ENCODE assay signal across 1 cellular context in genomic region chr19:1283207-1283916, GRCh38.
TF ChIP-seq lines count a peak whose summit lies in the region.

No MANE protein-coding gene starts in this region.

TF ChIP-seq in liver, 16 proteins besides CTCF, POLR2A, EP300 and RAD21:
- TF ChIP-seq MAX (IDR thresholded peaks at IDR 0.05) (no peak), FOXA2 (IDR thresholded peaks at IDR 0.05) (no peak), HNF4G (IDR thresholded peaks at IDR 0.05) (peak; percentile 73), YY1 (IDR thresholded peaks at IDR 0.05) (peak; percentile 43), JUND (IDR thresholded peaks at IDR 0.05) (peak in 1 of 2 donors; percentile 25), FOXA1 (IDR thresholded peaks at IDR 0.05) (no peak), SP1 (IDR thresholded peaks at IDR 0.05) (peak; percentile 67), GABPA (IDR thresholded peaks at IDR 0.05 in 1 of 2, conservative IDR thresholded peaks at IDR 0.05 in 1 of 2) (no peak), HNF4A (conservative IDR thresholded peaks at IDR 0.05) (peak; percentile 91 to 92), RXRA (IDR thresholded peaks at IDR 0.05) (peak; percentile 97 to 98), ATF3 (IDR thresholded peaks at IDR 0.05) (no peak), EGR1 (IDR thresholded peaks at IDR 0.05; ENCODE audit: low read depth in 2 of 2) (peak in 1 of 2 donors; percentile 50), REST (IDR thresholded peaks at IDR 0.05) (no peak), TAF1 (conservative IDR thresholded peaks at IDR 0.05) (no peak), ZBTB33 (IDR thresholded peaks at IDR 0.05) (no peak), NR2F2 (IDR thresholded peaks at IDR 0.05) (peak; percentile 90)
